ENCODE assay signal across 21 cellular contexts in genomic region chr18:57925706-57926105, GRCh38.
DNase-seq lines count a peak whose midpoint lies in the region; TF ChIP-seq lines count a peak whose summit lies in the region.
"Had no signal": no experiment of that assay in that cellular context is flagged by ENCODE, and none has a peak within 500 bp of the region (broad histone marks: within the 10 kb centered on the region; RNA-seq: fewer than 3 reads in every experiment).

No MANE protein-coding gene starts in this region.

- no peaks in the 10 kb centered on the region for H3K27me3 Mint-ChIP-seq in activated CD4-positive, alpha-beta T cell treated with anti-CD3 and anti-CD28 coated beads, Interleukin-2, amount 10 ng/mL, durations not matched to agents 24 days and 14 days
- H3K27me3 Mint-ChIP-seq: activated naive CD4-positive, alpha-beta T cell treated with anti-CD3 and anti-CD28 coated beads, Interleukin-2, amount 10 ng/mL, durations not matched to agents 7 days and 5 days; stimulated activated naive B cell treated with anti-CD40 and anti-IgM and Interleukin-4, amounts not matched to agents 10 μg/mL and 1 μg/mL and 100 μg/mL, for 72 hours had no signal

- 70% methylated on average over 1 of the region's 1 CpG for WGBS in mesenchymal stem cell
- WGBS in suprapubic skin: 49% methylated on average over 1 of the region's 1 CpG

- H3K27ac ChIP-seq in RWPE1 (peak overlapping the region; percentile 60), epithelial cell of prostate (peak overlapping the region; percentile 63), mesenchymal stem cell (ENCODE audit: low read length, poor library complexity, severe bottlenecking) (peak overlapping the region; percentile 28), suprapubic skin (no peak overlapping the region)
- H3K27ac ChIP-seq: BLaER1, upper lobe of left lung had no signal

- H3K4me1 ChIP-seq in mesenchymal stem cell (ENCODE audit: control insufficient read depth, insufficient read depth, low read depth, low read length) (peaks cover 3% of the 10 kb centered on the region), suprapubic skin (no peaks in the 10 kb centered on the region)
- H3K4me1 ChIP-seq: BLaER1, upper lobe of left lung had no signal

- H3K4me3 ChIP-seq in mesenchymal stem cell (ENCODE audit: insufficient read depth in 1 of 2, low read depth in 1 of 2, low read length in 2 of 2): no peak overlapping the region
- H3K4me3 ChIP-seq in suprapubic skin: no peak overlapping the region
- H3K4me3 ChIP-seq: BLaER1, upper lobe of left lung had no signal

- no peak overlapping the region for H2AK5ac ChIP-seq in mesenchymal stem cell (ENCODE audit: low read length, severe bottlenecking)

- no peak overlapping the region for H3K4me2 ChIP-seq in mesenchymal stem cell (ENCODE audit: low read length, poor library complexity, severe bottlenecking)
- H3K4me2 ChIP-seq: BLaER1 had no signal

- POLR2A ChIA-PET in RWPE1 (lab: Yijun Ruan, JAX; ENCODE audit: low non-redundant PET) (no interaction called here), GM10248 (lab: Yijun Ruan, JAX) (no interaction called here)

- H3K36me3 Mint-ChIP-seq in activated CD4-positive, alpha-beta T cell treated with anti-CD3 and anti-CD28 coated beads, Interleukin-2, amount 10 ng/mL, durations not matched to agents 24 days and 14 days (ENCODE audit: low read depth): no peaks in the 10 kb centered on the region
- H3K36me3 Mint-ChIP-seq: activated naive CD4-positive, alpha-beta T cell treated with anti-CD3 and anti-CD28 coated beads, Interleukin-2, amount 10 ng/mL, durations not matched to agents 7 days and 5 days; stimulated activated naive B cell treated with anti-CD40 and anti-IgM and Interleukin-4, amounts not matched to agents 10 μg/mL and 1 μg/mL and 100 μg/mL, for 72 hours had no signal

- H3K14ac ChIP-seq in mesenchymal stem cell (ENCODE audit: low read length in 2 of 2): no peak overlapping the region

- H2BK5ac ChIP-seq in mesenchymal stem cell (ENCODE audit: low read depth, low read length, poor library complexity, severe bottlenecking): no peak overlapping the region

- CTCF ChIA-PET in RWPE1 (lab: Yijun Ruan, JAX) (interaction anchor here (0.6 kb wide), 1 partner anchor 534 kb away, joined by 4 read pairs; no protein-coding TSS in a partner anchor), GM10248 (lab: Yijun Ruan, JAX) (interaction anchor here (0.7 to 0.9 kb wide), 2 partner anchors 15 to 255 kb away, joined by 3 read pairs; no protein-coding TSS in a partner anchor)

- no peak overlapping the region for H3K27ac Mint-ChIP-seq in activated CD4-positive, alpha-beta T cell treated with anti-CD3 and anti-CD28 coated beads, Interleukin-2, amount 10 ng/mL, durations not matched to agents 24 days and 14 days
- H3K27ac Mint-ChIP-seq: activated naive CD4-positive, alpha-beta T cell treated with anti-CD3 and anti-CD28 coated beads, Interleukin-2, amount 10 ng/mL, durations not matched to agents 7 days and 5 days; stimulated activated naive B cell treated with anti-CD40 and anti-IgM and Interleukin-4, amounts not matched to agents 10 μg/mL and 1 μg/mL and 100 μg/mL, for 72 hours; T-helper 1 cell treated with Interleukin-12 subunit alpha and Interleukin-12 subunit beta and Interleukin-4 antibody, amounts not matched to agents 30 μg/mL and 1 μg/mL, for 36 hours had no signal

- no peak overlapping the region for H2AFZ ChIP-seq in mesenchymal stem cell (ENCODE audit: low read depth, low read length)

- no peak overlapping the region for H4K8ac ChIP-seq in mesenchymal stem cell (ENCODE audit: low read length)

- no peak overlapping the region for H2BK120ac ChIP-seq in mesenchymal stem cell (ENCODE audit: low read depth, low read length)

- H3K79me1 ChIP-seq in mesenchymal stem cell (replicated peaks; ENCODE audit: low read length, poor library complexity, severe bottlenecking): no peaks in the 10 kb centered on the region

- H3K9me3 Mint-ChIP-seq in activated CD4-positive, alpha-beta T cell treated with anti-CD3 and anti-CD28 coated beads, Interleukin-2, amount 10 ng/mL, durations not matched to agents 24 days and 14 days: no peaks in the 10 kb centered on the region
- H3K9me3 Mint-ChIP-seq: activated naive CD4-positive, alpha-beta T cell treated with anti-CD3 and anti-CD28 coated beads, Interleukin-2, amount 10 ng/mL, durations not matched to agents 7 days and 5 days; central memory CD8-positive, alpha-beta T cell; stimulated activated naive B cell treated with anti-CD40 and anti-IgM and Interleukin-4, amounts not matched to agents 10 μg/mL and 1 μg/mL and 100 μg/mL, for 72 hours; T-helper 1 cell treated with Interleukin-12 subunit alpha and Interleukin-12 subunit beta and Interleukin-4 antibody, amounts not matched to agents 30 μg/mL and 1 μg/mL, for 36 hours had no signal

- no peak overlapping the region for H3K9ac ChIP-seq in mesenchymal stem cell (ENCODE audit: low read length)
- H3K9ac ChIP-seq: BLaER1 had no signal

- no peak overlapping the region for H3K4ac ChIP-seq in mesenchymal stem cell (ENCODE audit: low read depth in 1 of 2, low read length in 2 of 2)

- DNase-seq in ELR (ENCODE audit: low read depth): peak; percentile 71
- no peak for DNase-seq in RWPE1 (ENCODE audit: low spot score)
- no peak for DNase-seq in epithelial cell of prostate (ENCODE audit: low read depth, low spot score)
- DNase-seq in mesenchymal stem cell: peak; percentile 16
- DNase-seq in GM10248 (ENCODE audit: extremely low spot score): no peak
- no peak for DNase-seq in activated CD4-positive, alpha-beta T cell treated with anti-CD3 and anti-CD28 coated beads, Interleukin-2, amount 10 ng/mL, durations not matched to agents 24 days and 14 days
- DNase-seq in suprapubic skin (ENCODE audit: low spot score in 2 of 2): no peak
- no peak for DNase-seq in NCI-H2196 treated with DMSO at 0.1 percent for 48 hours (lab: John Stamatoyannopoulos, UW; ENCODE audit: unreplicated experiment)
- DNase-seq: activated CD4-positive, CD25-positive, alpha-beta regulatory T cell treated with anti-CD3 and anti-CD28 coated beads, Interleukin-2, amount 50 U/mL, for 72 hours; activated CD8-positive, alpha-beta memory T cell treated with anti-CD3 and anti-CD28 coated beads, Interleukin-2, amount 50 U/mL, for 48 hours; activated naive CD4-positive, alpha-beta T cell treated with anti-CD3 and anti-CD28 coated beads, Interleukin-2, amount 10 ng/mL, durations not matched to agents 7 days and 5 days; KG1; left cardiac atrium; NCI-H524; occipital lobe; small intestine; stimulated activated naive B cell treated with anti-CD40 and anti-IgM and Interleukin-4, amounts not matched to agents 10 μg/mL and 1 μg/mL and 100 μg/mL, for 72 hours; upper lobe of left lung had no signal

- H3K4me3 Mint-ChIP-seq in activated CD4-positive, alpha-beta T cell treated with anti-CD3 and anti-CD28 coated beads, Interleukin-2, amount 10 ng/mL, durations not matched to agents 24 days and 14 days: no peak overlapping the region
- H3K4me3 Mint-ChIP-seq: activated naive CD4-positive, alpha-beta T cell treated with anti-CD3 and anti-CD28 coated beads, Interleukin-2, amount 10 ng/mL, durations not matched to agents 7 days and 5 days; central memory CD8-positive, alpha-beta T cell; stimulated activated naive B cell treated with anti-CD40 and anti-IgM and Interleukin-4, amounts not matched to agents 10 μg/mL and 1 μg/mL and 100 μg/mL, for 72 hours; T-helper 1 cell treated with Interleukin-12 subunit alpha and Interleukin-12 subunit beta and Interleukin-4 antibody, amounts not matched to agents 30 μg/mL and 1 μg/mL, for 36 hours had no signal

- no peak overlapping the region for H2BK12ac ChIP-seq in mesenchymal stem cell (ENCODE audit: low read length in 2 of 2)

- H3K27me3 ChIP-seq in mesenchymal stem cell (ENCODE audit: control insufficient read depth in 1 of 2, insufficient read depth in 1 of 2, low read length in 2 of 2) (no peaks in the 10 kb centered on the region), suprapubic skin (no peaks in the 10 kb centered on the region)
- H3K27me3 ChIP-seq: BLaER1, upper lobe of left lung had no signal

- TF ChIP-seq CTCF in RWPE1 (conservative IDR thresholded peaks at IDR 0.05; ENCODE audit: low read depth) (no peak), GM10248 (IDR thresholded peaks at IDR 0.05; ENCODE audit: control extremely low read depth, extremely low read depth, low read depth, missing control alignments) (no peak), suprapubic skin (IDR thresholded peaks at IDR 0.05) (no peak)

- no peaks in the 10 kb centered on the region for H3K4me1 Mint-ChIP-seq in activated CD4-positive, alpha-beta T cell treated with anti-CD3 and anti-CD28 coated beads, Interleukin-2, amount 10 ng/mL, durations not matched to agents 24 days and 14 days
- H3K4me1 Mint-ChIP-seq: activated naive CD4-positive, alpha-beta T cell treated with anti-CD3 and anti-CD28 coated beads, Interleukin-2, amount 10 ng/mL, durations not matched to agents 7 days and 5 days had no signal

- no peak overlapping the region for H4K91ac ChIP-seq in mesenchymal stem cell (ENCODE audit: low read length)

- TF ChIP-seq POLR2A in suprapubic skin (IDR thresholded peaks at IDR 0.05): no peak

- intact Hi-C loops in activated CD4-positive, alpha-beta T cell treated with anti-CD3 and anti-CD28 coated beads, Interleukin-2, amount 10 ng/mL, durations not matched to agents 24 days and 14 days (cut with micrococcal nuclease): no loop called here

- no peak overlapping the region for H3K18ac ChIP-seq in mesenchymal stem cell (ENCODE audit: low read depth in 1 of 2, low read length in 2 of 2)

- H3K23ac ChIP-seq in mesenchymal stem cell (ENCODE audit: low read length in 2 of 2): no peak overlapping the region

- H2BK15ac ChIP-seq in mesenchymal stem cell (ENCODE audit: low read depth, poor library complexity, severe bottlenecking): no peak overlapping the region

- no peak for TF ChIP-seq EP300 in suprapubic skin (IDR thresholded peaks at IDR 0.05)

- H3K9me3 ChIP-seq in mesenchymal stem cell (ENCODE audit: control insufficient read depth, low read length) (no peaks in the 10 kb centered on the region), suprapubic skin (no peaks in the 10 kb centered on the region)
- H3K9me3 ChIP-seq: BLaER1, upper lobe of left lung had no signal

- no peaks in the 10 kb centered on the region for H3K36me3 ChIP-seq in mesenchymal stem cell (ENCODE audit: control insufficient read depth in 1 of 2, insufficient read depth in 2 of 2, low read depth in 1 of 2, low read length in 2 of 2)
- no peaks in the 10 kb centered on the region for H3K36me3 ChIP-seq in suprapubic skin
- H3K36me3 ChIP-seq: BLaER1, upper lobe of left lung had no signal

Comparison
In these comparisons a context has a peak if more than half of its experiments do, and no peak if none do; other contexts are left out.
1. DNase-seq: peak in ELR (single experiment) and mesenchymal stem cell (single experiment); none in RWPE1 (single experiment), epithelial cell of prostate (single experiment), GM10248 (single experiment), activated CD4-positive, alpha-beta T cell treated with anti-CD3 and anti-CD28 coated beads, Interleukin-2, amount 10 ng/mL, durations not matched to agents 24 days and 14 days (single experiment), suprapubic skin (0 of 2) and NCI-H2196 treated with DMSO at 0.1 percent for 48 hours (single experiment).